ENCODE assay signal across 26 cellular contexts in the genomic region with DNA sequence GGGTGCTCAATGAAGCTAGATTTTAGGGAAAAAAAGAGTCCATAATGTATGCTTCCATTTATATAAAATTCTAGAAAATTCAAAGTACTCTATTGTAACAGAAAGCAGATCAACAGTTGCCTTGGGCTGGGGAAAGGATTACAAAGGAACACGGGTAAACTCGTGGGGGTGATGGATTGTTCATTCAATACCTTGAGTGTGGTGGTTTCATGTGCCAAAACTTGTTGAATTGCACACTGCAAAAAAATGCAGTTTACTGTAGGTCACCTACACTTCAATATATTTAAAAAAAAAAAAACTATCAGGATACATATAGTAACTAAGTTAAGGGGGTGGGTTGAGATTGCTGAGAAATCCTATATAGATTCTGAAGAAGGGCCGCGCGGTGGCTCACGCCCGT.
"Had no signal": no experiment of that assay in that cellular context is flagged by ENCODE, and none has a peak within 500 bp of the region (broad histone marks: within the 10 kb centered on the region; RNA-seq: fewer than 3 reads in every experiment).

No MANE protein-coding gene starts in this region.

- H3K27ac Mint-ChIP-seq: activated CD4-positive, alpha-beta memory T cell treated with anti-CD3 and anti-CD28 coated beads, Interleukin-2, amount 10 ng/mL, durations not matched to agents 7 days and 5 days; activated CD4-positive, alpha-beta T cell treated with anti-CD3 and anti-CD28 coated beads, Interleukin-2, amount 10 ng/mL, durations not matched to agents 7 days and 5 days; activated naive CD4-positive, alpha-beta T cell treated with anti-CD3 and anti-CD28 coated beads for 36 hours; activated naive CD4-positive, alpha-beta T cell treated with anti-CD3 and anti-CD28 coated beads, Interleukin-2, amount 50 U/mL, for 24 hours; activated naive CD8-positive, alpha-beta T cell treated with anti-CD3 and anti-CD28 coated beads for 36 hours; activated naive CD8-positive, alpha-beta T cell treated with anti-CD3 and anti-CD28 coated beads, Interleukin-2, amount 50 U/mL, for 24 hours; activated T-cell treated with anti-CD3 and anti-CD28 coated beads, Interleukin-2, amount 50 U/mL, for 24 hours; activated T-cell treated with anti-CD3 and anti-CD28 coated beads, Interleukin-2, amount 50 U/mL, for 72 hours had no signal

- H3K9me3 ChIP-seq: adrenal gland, body of pancreas, colonic mucosa had no signal

- H3K36me3 Mint-ChIP-seq: activated naive CD4-positive, alpha-beta T cell treated with anti-CD3 and anti-CD28 coated beads, Interleukin-2, amount 50 U/mL, for 24 hours; activated naive CD8-positive, alpha-beta T cell treated with anti-CD3 and anti-CD28 coated beads for 36 hours had no signal

- H3K27me3 Mint-ChIP-seq: activated CD4-positive, alpha-beta memory T cell treated with anti-CD3 and anti-CD28 coated beads, Interleukin-2, amount 10 ng/mL, durations not matched to agents 7 days and 5 days; activated CD4-positive, alpha-beta T cell treated with anti-CD3 and anti-CD28 coated beads, Interleukin-2, amount 10 ng/mL, durations not matched to agents 7 days and 5 days; activated naive CD8-positive, alpha-beta T cell treated with anti-CD3 and anti-CD28 coated beads for 36 hours; activated naive CD8-positive, alpha-beta T cell treated with anti-CD3 and anti-CD28 coated beads, Interleukin-2, amount 50 U/mL, for 24 hours; activated T-cell treated with anti-CD3 and anti-CD28 coated beads, Interleukin-2, amount 50 U/mL, for 24 hours had no signal

- H3K4me3 Mint-ChIP-seq: activated CD4-positive, alpha-beta memory T cell treated with anti-CD3 and anti-CD28 coated beads, Interleukin-2, amount 10 ng/mL, durations not matched to agents 7 days and 5 days; activated CD4-positive, alpha-beta T cell treated with anti-CD3 and anti-CD28 coated beads, Interleukin-2, amount 10 ng/mL, durations not matched to agents 7 days and 5 days; activated naive CD4-positive, alpha-beta T cell treated with anti-CD3 and anti-CD28 coated beads for 36 hours; activated naive CD4-positive, alpha-beta T cell treated with anti-CD3 and anti-CD28 coated beads, Interleukin-2, amount 50 U/mL, for 24 hours; activated naive CD8-positive, alpha-beta T cell treated with anti-CD3 and anti-CD28 coated beads for 36 hours; activated naive CD8-positive, alpha-beta T cell treated with anti-CD3 and anti-CD28 coated beads, Interleukin-2, amount 50 U/mL, for 24 hours; activated T-cell treated with anti-CD3 and anti-CD28 coated beads, Interleukin-2, amount 50 U/mL, for 24 hours; activated T-cell treated with anti-CD3 and anti-CD28 coated beads, Interleukin-2, amount 50 U/mL, for 72 hours had no signal

- H3K4me3 ChIP-seq: adrenal gland, body of pancreas, cardiac muscle cell, colonic mucosa had no signal

- H3K27ac ChIP-seq: adrenal gland, body of pancreas, cardiac muscle cell, colonic mucosa had no signal

- H3K4me1 Mint-ChIP-seq: activated CD4-positive, alpha-beta memory T cell treated with anti-CD3 and anti-CD28 coated beads, Interleukin-2, amount 10 ng/mL, durations not matched to agents 7 days and 5 days; activated CD4-positive, alpha-beta T cell treated with anti-CD3 and anti-CD28 coated beads, Interleukin-2, amount 10 ng/mL, durations not matched to agents 7 days and 5 days; activated naive CD4-positive, alpha-beta T cell treated with anti-CD3 and anti-CD28 coated beads, Interleukin-2, amount 50 U/mL, for 24 hours; activated naive CD8-positive, alpha-beta T cell treated with anti-CD3 and anti-CD28 coated beads for 36 hours; activated naive CD8-positive, alpha-beta T cell treated with anti-CD3 and anti-CD28 coated beads, Interleukin-2, amount 50 U/mL, for 24 hours had no signal

- H3K27me3 ChIP-seq: adrenal gland, body of pancreas, cardiac muscle cell, colonic mucosa had no signal

- DNase-seq: activated CD4-positive, alpha-beta memory T cell treated with anti-CD3 and anti-CD28 coated beads, Interleukin-2, amount 10 ng/mL, durations not matched to agents 7 days and 5 days; activated CD4-positive, alpha-beta T cell treated with anti-CD3 and anti-CD28 coated beads for 1 hour; activated CD4-positive, alpha-beta T cell treated with anti-CD3 and anti-CD28 coated beads for 4 hours; activated CD4-positive, alpha-beta T cell treated with anti-CD3 and anti-CD28 coated beads, Interleukin-2, amount 10 ng/mL, durations not matched to agents 7 days and 5 days; activated CD4-positive, alpha-beta T cell treated with anti-CD3 and anti-CD28 coated beads, Interleukin-2, amount 50 U/mL, for 4 hours; activated CD8-positive, alpha-beta memory T cell treated with anti-CD3 and anti-CD28 coated beads, Interleukin-2, amount 50 U/mL, for 48 hours; activated gamma-delta T cell; activated naive CD4-positive, alpha-beta T cell treated with anti-CD3 and anti-CD28 coated beads for 36 hours; activated naive CD8-positive, alpha-beta T cell treated with anti-CD3 and anti-CD28 coated beads for 36 hours; activated naive CD8-positive, alpha-beta T cell treated with anti-CD3 and anti-CD28 coated beads, Interleukin-2, amount 50 U/mL, for 24 hours; activated T-cell treated with anti-CD3 and anti-CD28 coated beads for 4 hours; activated T-cell treated with anti-CD3 and anti-CD28 coated beads, Interleukin-2, amount 50 U/mL, for 24 hours; activated T-cell treated with anti-CD3 and anti-CD28 coated beads, Interleukin-2, amount 50 U/mL, for 72 hours; adrenal gland; amygdala; aorta; body of pancreas; central memory CD4-positive, alpha-beta T cell; cerebellar nuclear complex; colonic mucosa; effector CD8-positive, alpha-beta T cell; head of caudate nucleus; T-helper 2 cell had no signal

- H3K4me1 ChIP-seq: colonic mucosa had no signal

- H3K9me3 Mint-ChIP-seq: activated CD4-positive, alpha-beta memory T cell treated with anti-CD3 and anti-CD28 coated beads, Interleukin-2, amount 10 ng/mL, durations not matched to agents 7 days and 5 days; activated CD4-positive, alpha-beta T cell treated with anti-CD3 and anti-CD28 coated beads, Interleukin-2, amount 10 ng/mL, durations not matched to agents 7 days and 5 days; activated naive CD4-positive, alpha-beta T cell treated with anti-CD3 and anti-CD28 coated beads for 36 hours; activated naive CD4-positive, alpha-beta T cell treated with anti-CD3 and anti-CD28 coated beads, Interleukin-2, amount 50 U/mL, for 24 hours; activated naive CD8-positive, alpha-beta T cell treated with anti-CD3 and anti-CD28 coated beads for 36 hours; activated naive CD8-positive, alpha-beta T cell treated with anti-CD3 and anti-CD28 coated beads, Interleukin-2, amount 50 U/mL, for 24 hours; activated T-cell treated with anti-CD3 and anti-CD28 coated beads, Interleukin-2, amount 50 U/mL, for 24 hours had no signal

- ATAC-seq: activated naive CD8-positive, alpha-beta T cell treated with anti-CD3 and anti-CD28 coated beads, Interleukin-2, amount 50 U/mL, for 24 hours; activated T-cell treated with anti-CD3 and anti-CD28 coated beads, Interleukin-2, amount 50 U/mL, for 72 hours; body of pancreas; esophagus mucosa had no signal
